ENCODE assay signal across 18 cellular contexts in genomic region chr12:124836759-124837158, GRCh38.
"Had no signal": no experiment of that assay in that cellular context is flagged by ENCODE, and none has a peak within 500 bp of the region (broad histone marks: within the 10 kb centered on the region; RNA-seq: fewer than 3 reads in every experiment).

No MANE protein-coding gene starts in this region.

- H3K27ac Mint-ChIP-seq: activated CD4-positive, alpha-beta memory T cell treated with anti-CD3 and anti-CD28 coated beads for 36 hours; activated CD8-positive, alpha-beta memory T cell treated with anti-CD3 and anti-CD28 coated beads, Interleukin-2, amount 10 ng/mL, durations not matched to agents 7 days and 5 days; activated T-helper 2 cell treated with anti-CD3 and anti-CD28 coated beads, Interferon-gamma antibody, Interleukin-2, Interleukin-4, amounts not matched to agents 10 μg/mL and 5 μg/mL and 100 μg/mL, durations not matched to agents 14 hours and 24 hours and 36 hours; T-cell; type B pancreatic cell had no signal

- H3K27me3 Mint-ChIP-seq: activated CD4-positive, alpha-beta memory T cell treated with anti-CD3 and anti-CD28 coated beads for 36 hours; activated CD8-positive, alpha-beta memory T cell treated with anti-CD3 and anti-CD28 coated beads, Interleukin-2, amount 10 ng/mL, durations not matched to agents 7 days and 5 days; T-cell; type B pancreatic cell had no signal

- H3K4me2 ChIP-seq: hepatocyte, SK-N-SH had no signal

- H3K36me3 Mint-ChIP-seq: activated CD4-positive, alpha-beta memory T cell treated with anti-CD3 and anti-CD28 coated beads for 36 hours; activated CD8-positive, alpha-beta memory T cell treated with anti-CD3 and anti-CD28 coated beads, Interleukin-2, amount 10 ng/mL, durations not matched to agents 7 days and 5 days; T-cell had no signal

- H3K27ac ChIP-seq: colonic mucosa, hepatocyte, WERI-Rb-1 had no signal

- H3K9ac ChIP-seq: SK-N-SH had no signal

- H2AFZ ChIP-seq: hepatocyte had no signal

- DNase-seq: activated CD4-positive, alpha-beta memory T cell treated with anti-CD3 and anti-CD28 coated beads for 36 hours; activated CD8-positive, alpha-beta memory T cell treated with anti-CD3 and anti-CD28 coated beads, Interleukin-2, amount 10 ng/mL, durations not matched to agents 7 days and 5 days; activated naive CD4-positive, alpha-beta T cell treated with anti-CD3 and anti-CD28 coated beads, Interleukin-2, amount 50 U/mL, for 16 hours; activated T-cell treated with anti-CD3 and anti-CD28 coated beads, Interleukin-2, amount 50 U/mL, for 1 hour; central memory CD4-positive, alpha-beta T cell; colonic mucosa; nephron progenitor cell; SK-N-SH; stimulated activated CD4-positive, alpha-beta T cell treated with anti-CD3 and anti-CD28 coated beads, Interleukin-2, amount 100 ng/mL, for 48 hours; stimulated activated naive CD4-positive, alpha-beta T cell treated with Interleukin-2 at 50 U/mL for 16 hours; substantia nigra; T-cell; T1000; WERI-Rb-1 had no signal

- H3K9me3 Mint-ChIP-seq: activated CD4-positive, alpha-beta memory T cell treated with anti-CD3 and anti-CD28 coated beads for 36 hours; activated T-helper 2 cell treated with anti-CD3 and anti-CD28 coated beads, Interferon-gamma antibody, Interleukin-2, Interleukin-4, amounts not matched to agents 10 μg/mL and 5 μg/mL and 100 μg/mL, durations not matched to agents 14 hours and 24 hours and 36 hours; T-cell; type B pancreatic cell had no signal

- H3K4me1 Mint-ChIP-seq: activated CD8-positive, alpha-beta memory T cell treated with anti-CD3 and anti-CD28 coated beads, Interleukin-2, amount 10 ng/mL, durations not matched to agents 7 days and 5 days; T-cell had no signal

- H3K4me3 Mint-ChIP-seq: activated CD4-positive, alpha-beta memory T cell treated with anti-CD3 and anti-CD28 coated beads for 36 hours; activated CD8-positive, alpha-beta memory T cell treated with anti-CD3 and anti-CD28 coated beads, Interleukin-2, amount 10 ng/mL, durations not matched to agents 7 days and 5 days; nephron progenitor cell; T-cell; type B pancreatic cell had no signal

- H3K36me3 ChIP-seq: colonic mucosa, WERI-Rb-1 had no signal

- H3K9me3 ChIP-seq: colonic mucosa, SK-N-SH had no signal

- H3K4me3 ChIP-seq: colonic mucosa, hepatocyte had no signal

- ATAC-seq: activated CD8-positive, alpha-beta memory T cell treated with anti-CD3 and anti-CD28 coated beads, Interleukin-2, amount 10 ng/mL, durations not matched to agents 7 days and 5 days; esophagus mucosa; T-cell had no signal

- H3K27me3 ChIP-seq: colonic mucosa, hepatocyte had no signal
